ENCODE assay signal across 2 cellular contexts in the genomic region with DNA sequence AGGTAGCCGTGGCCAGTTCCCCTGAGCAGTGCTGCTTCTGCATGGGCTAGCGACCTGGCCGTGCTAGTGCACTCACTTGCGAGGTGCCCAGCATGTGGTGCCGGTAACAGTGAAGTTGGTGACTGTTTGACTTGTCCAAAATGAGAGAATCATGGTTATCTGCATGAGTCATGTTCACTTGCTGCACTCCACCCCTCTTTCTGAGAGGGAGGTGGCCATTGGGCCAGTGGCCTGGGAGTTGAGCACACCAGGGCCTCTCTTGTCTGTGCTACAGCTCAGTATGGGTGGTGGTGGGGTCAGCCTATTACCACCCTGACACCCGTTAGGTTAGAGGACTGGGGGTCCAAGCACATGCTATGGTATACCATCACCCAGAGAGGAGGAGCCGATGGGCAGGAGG.
TF ChIP-seq lines count a peak whose summit lies in the region.

No MANE protein-coding gene starts in this region.

TF ChIP-seq in K562, 482 proteins besides CTCF, POLR2A, EP300 and RAD21 (continues in another document):
- TF ChIP-seq DPF2 (IDR thresholded peaks at IDR 0.05) (0 out of 2 replicates have a peak, but pooled peaks have one; percentile 29), FOSL1 (tag; conservative IDR thresholded peaks at IDR 0.05) (peak; percentile 89), RBFOX2 (IDR thresholded peaks at IDR 0.05; ENCODE audit: low read depth, low read length) (no peak), ZNF212 (CRISPR knock-in tag; IDR thresholded peaks at IDR 0.05) (no peak), NR2C2 (CRISPR knock-in tag; IDR thresholded peaks at IDR 0.05) (no peak), NR2C2 (tag; IDR thresholded peaks at IDR 0.05) (no peak), RUNX1 (IDR thresholded peaks at IDR 0.05; ENCODE audit: low read depth) (no peak), MED1 (CRISPR knock-in tag; IDR thresholded peaks at IDR 0.05; ENCODE audit: borderline replicate concordance) (no peak), HMBOX1 (IDR thresholded peaks at IDR 0.05) (peak; percentile 29; the same call in 1 of the 2 replicates), NFIC (IDR thresholded peaks at IDR 0.05) (no peak), KDM2B (CRISPR knock-in tag; IDR thresholded peaks at IDR 0.05) (no peak), PPARD (CRISPR knock-in tag; IDR thresholded peaks at IDR 0.05) (no peak), JUND (IDR thresholded peaks at IDR 0.05; ENCODE audit: borderline replicate concordance, low read depth, low read length) (peak; percentile 92), JUND (tag; IDR thresholded peaks at IDR 0.05; ENCODE audit: borderline replicate concordance, low read depth, low read length) (peak; percentile 85; the same call in 2 of the 3 replicates)
- TF ChIP-seq, protein P1, sequence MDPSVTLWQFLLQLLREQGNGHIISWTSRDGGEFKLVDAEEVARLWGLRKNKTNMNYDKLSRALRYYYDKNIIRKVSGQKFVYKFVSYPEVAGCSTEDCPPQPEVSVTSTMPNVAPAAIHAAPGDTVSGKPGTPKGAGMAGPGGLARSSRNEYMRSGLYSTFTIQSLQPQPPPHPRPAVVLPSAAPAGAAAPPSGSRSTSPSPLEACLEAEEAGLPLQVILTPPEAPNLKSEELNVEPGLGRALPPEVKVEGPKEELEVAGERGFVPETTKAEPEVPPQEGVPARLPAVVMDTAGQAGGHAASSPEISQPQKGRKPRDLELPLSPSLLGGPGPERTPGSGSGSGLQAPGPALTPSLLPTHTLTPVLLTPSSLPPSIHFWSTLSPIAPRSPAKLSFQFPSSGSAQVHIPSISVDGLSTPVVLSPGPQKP (CRISPR knock-in tag; IDR thresholded peaks at IDR 0.05): no peak
- TF ChIP-seq, protein P2, sequence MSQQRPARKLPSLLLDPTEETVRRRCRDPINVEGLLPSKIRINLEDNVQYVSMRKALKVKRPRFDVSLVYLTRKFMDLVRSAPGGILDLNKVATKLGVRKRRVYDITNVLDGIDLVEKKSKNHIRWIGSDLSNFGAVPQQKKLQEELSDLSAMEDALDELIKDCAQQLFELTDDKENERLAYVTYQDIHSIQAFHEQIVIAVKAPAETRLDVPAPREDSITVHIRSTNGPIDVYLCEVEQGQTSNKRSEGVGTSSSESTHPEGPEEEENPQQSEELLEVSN (IDR thresholded peaks at IDR 0.05; ENCODE audit: borderline replicate concordance in 1 of 2, extremely low read depth in 1 of 2, insufficient read depth in 1 of 2, insufficient read length in 1 of 2, low read depth in 1 of 2, low read length in 1 of 2, poor library complexity in 1 of 2, severe bottlenecking in 1 of 2): peak in 1 of 2 experiments; percentile 22
- TF ChIP-seq, protein P3, sequence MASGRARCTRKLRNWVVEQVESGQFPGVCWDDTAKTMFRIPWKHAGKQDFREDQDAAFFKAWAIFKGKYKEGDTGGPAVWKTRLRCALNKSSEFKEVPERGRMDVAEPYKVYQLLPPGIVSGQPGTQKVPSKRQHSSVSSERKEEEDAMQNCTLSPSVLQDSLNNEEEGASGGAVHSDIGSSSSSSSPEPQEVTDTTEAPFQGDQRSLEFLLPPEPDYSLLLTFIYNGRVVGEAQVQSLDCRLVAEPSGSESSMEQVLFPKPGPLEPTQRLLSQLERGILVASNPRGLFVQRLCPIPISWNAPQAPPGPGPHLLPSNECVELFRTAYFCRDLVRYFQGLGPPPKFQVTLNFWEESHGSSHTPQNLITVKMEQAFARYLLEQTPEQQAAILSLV (tag; IDR thresholded peaks at IDR 0.05): no peak

TF ChIP-seq in HepG2, 621 proteins besides CTCF, POLR2A, EP300 and RAD21 (continues in another document):
- TF ChIP-seq ZBTB43 (CRISPR knock-in tag; conservative IDR thresholded peaks at IDR 0.05) (no peak), ZBTB34 (CRISPR knock-in tag; IDR thresholded peaks at IDR 0.05) (no peak), ZBTB1 (CRISPR knock-in tag; IDR thresholded peaks at IDR 0.05; ENCODE audit: borderline replicate concordance) (no peak), ZSCAN22 (CRISPR knock-in tag; IDR thresholded peaks at IDR 0.05) (no peak), SATB2 (CRISPR knock-in tag; IDR thresholded peaks at IDR 0.05) (no peak), KLF6 (CRISPR knock-in tag; IDR thresholded peaks at IDR 0.05) (no peak), TEAD3 (CRISPR knock-in tag; optimal IDR thresholded peaks at IDR 0.05; ENCODE audit: borderline replicate concordance) (no peak), ZNF530 (CRISPR knock-in tag; IDR thresholded peaks at IDR 0.05; ENCODE audit: low read depth) (no peak), HNF1A (IDR thresholded peaks at IDR 0.05; ENCODE audit: low read depth) (no peak), HNF1A (CRISPR knock-in tag; IDR thresholded peaks at IDR 0.05; ENCODE audit: borderline replicate concordance) (no peak), ATM (IDR thresholded peaks at IDR 0.05; ENCODE audit: borderline replicate concordance) (no peak), ZNF251 (CRISPR knock-in tag; IDR thresholded peaks at IDR 0.05) (no peak), ELK4 (CRISPR knock-in tag; IDR thresholded peaks at IDR 0.05; ENCODE audit: borderline replicate concordance) (no peak), WIZ (CRISPR knock-in tag; IDR thresholded peaks at IDR 0.05) (no peak)
- TF ChIP-seq, protein P4, sequence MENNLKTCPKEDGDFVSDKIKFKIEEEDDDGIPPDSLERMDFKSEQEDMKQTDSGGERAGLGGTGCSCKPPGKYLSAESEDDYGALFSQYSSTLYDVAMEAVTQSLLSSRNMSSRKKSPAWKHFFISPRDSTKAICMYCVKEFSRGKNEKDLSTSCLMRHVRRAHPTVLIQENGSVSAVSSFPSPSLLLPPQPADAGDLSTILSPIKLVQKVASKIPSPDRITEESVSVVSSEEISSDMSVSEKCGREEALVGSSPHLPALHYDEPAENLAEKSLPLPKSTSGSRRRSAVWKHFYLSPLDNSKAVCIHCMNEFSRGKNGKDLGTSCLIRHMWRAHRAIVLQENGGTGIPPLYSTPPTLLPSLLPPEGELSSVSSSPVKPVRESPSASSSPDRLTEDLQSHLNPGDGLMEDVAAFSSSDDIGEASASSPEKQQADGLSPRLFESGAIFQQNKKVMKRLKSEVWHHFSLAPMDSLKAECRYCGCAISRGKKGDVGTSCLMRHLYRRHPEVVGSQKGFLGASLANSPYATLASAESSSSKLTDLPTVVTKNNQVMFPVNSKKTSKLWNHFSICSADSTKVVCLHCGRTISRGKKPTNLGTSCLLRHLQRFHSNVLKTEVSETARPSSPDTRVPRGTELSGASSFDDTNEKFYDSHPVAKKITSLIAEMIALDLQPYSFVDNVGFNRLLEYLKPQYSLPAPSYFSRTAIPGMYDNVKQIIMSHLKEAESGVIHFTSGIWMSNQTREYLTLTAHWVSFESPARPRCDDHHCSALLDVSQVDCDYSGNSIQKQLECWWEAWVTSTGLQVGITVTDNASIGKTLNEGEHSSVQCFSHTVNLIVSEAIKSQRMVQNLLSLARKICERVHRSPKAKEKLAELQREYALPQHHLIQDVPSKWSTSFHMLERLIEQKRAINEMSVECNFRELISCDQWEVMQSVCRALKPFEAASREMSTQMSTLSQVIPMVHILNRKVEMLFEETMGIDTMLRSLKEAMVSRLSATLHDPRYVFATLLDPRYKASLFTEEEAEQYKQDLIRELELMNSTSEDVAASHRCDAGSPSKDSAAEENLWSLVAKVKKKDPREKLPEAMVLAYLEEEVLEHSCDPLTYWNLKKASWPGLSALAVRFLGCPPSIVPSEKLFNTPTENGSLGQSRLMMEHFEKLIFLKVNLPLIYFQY (CRISPR knock-in tag; IDR thresholded peaks at IDR 0.05; ENCODE audit: borderline replicate concordance): no peak
- TF ChIP-seq, protein P5, sequence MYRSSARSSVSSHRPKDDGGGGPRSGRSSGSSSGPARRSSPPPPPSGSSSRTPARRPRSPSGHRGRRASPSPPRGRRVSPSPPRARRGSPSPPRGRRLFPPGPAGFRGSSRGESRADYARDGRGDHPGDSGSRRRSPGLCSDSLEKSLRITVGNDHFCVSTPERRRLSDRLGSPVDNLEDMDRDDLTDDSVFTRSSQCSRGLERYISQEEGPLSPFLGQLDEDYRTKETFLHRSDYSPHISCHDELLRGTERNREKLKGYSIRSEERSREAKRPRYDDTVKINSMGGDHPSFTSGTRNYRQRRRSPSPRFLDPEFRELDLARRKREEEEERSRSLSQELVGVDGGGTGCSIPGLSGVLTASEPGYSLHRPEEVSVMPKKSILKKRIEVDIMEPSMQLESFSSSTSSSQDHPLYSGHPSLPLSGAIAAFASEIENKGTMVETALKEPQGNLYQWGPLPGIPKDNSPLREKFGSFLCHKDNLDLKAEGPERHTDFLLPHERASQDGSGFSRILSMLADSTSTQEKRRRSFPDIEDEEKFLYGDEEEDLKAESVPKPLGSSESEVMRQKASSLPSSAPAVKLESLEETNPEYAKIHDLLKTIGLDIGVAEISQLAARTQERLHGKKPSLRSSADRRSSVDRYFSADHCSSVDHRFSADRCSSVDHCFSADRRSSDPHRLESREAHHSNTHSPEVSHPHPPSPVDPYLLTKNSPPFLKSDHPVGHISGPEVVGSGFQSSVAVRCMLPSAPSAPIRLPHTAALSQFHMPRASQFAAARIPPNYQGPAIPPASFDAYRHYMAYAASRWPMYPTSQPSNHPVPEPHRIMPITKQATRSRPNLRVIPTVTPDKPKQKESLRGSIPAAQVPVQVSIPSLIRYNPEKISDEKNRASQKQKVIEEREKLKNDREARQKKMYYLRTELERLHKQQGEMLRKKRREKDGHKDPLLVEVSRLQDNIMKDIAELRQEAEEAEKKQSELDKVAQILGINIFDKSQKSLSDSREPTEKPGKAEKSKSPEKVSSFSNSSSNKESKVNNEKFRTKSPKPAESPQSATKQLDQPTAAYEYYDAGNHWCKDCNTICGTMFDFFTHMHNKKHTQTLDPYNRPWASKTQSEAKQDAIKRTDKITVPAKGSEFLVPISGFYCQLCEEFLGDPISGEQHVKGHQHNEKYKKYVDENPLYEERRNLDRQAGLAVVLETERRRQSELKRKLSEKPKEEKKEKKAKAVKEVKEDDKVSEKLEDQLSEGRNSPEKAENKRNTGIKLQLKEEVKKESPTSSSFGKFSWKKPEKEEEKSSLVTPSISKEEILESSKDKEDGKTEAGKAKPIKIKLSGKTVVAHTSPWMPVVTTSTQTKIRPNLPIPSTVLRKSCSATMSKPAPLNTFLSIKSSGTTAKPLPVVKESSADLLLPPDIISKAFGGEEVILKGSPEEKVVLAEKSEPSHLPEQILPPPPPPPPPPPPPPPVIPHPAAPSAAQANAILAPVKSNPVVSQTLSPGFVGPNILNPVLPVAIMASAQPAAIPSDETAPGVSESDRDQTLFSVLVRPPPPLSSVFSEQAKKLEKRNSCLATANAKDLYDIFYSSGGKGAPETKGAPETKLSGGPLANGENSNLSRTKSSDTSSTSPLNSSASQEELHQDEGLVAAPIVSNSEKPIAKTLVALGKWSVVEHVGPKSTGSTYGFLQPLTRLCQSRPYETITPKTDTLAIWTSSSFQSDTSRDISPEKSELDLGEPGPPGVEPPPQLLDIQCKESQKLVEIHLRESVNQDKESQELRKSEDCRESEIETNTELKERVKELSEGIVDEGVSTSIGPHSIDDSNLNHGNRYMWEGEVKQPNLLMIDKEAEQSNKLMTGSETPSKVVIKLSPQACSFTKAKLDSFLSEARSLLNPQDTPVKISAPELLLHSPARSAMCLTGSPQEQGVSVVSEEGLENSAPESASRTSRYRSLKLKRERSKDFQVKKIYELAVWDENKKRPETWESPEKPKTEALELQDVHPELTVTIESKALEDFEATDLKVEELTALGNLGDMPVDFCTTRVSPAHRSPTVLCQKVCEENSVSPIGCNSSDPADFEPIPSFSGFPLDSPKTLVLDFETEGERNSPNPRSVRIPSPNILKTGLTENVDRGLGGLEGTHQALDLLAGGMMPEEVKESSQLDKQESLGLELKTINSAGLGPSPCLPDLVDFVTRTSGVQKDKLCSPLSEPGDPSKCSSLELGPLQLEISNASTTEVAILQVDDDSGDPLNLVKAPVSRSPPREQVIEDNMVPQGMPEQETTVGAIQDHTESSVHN (CRISPR knock-in tag; IDR thresholded peaks at IDR 0.05): no peak
